17 cellular contexts compared by ENCODE assay signal in genomic region chr10:50393784-50394183, GRCh38.
DNase-seq lines count a peak whose midpoint lies in the region; ATAC-seq, FAIRE-seq and TF ChIP-seq lines count a peak whose summit lies in the region.
"Had no signal": no experiment of that assay in that cellular context is flagged by ENCODE, and none has a peak within 500 bp of the region (broad histone marks: within the 10 kb centered on the region; RNA-seq: fewer than 3 reads in every experiment).

No MANE protein-coding gene starts in this region.

- TF ChIP-seq EP300 in SK-N-SH (IDR thresholded peaks at IDR 0.05; ENCODE audit: borderline replicate concordance in 1 of 2, low read depth in 1 of 2, low read length in 1 of 2) = no peak

- no peaks in the 10 kb centered on the region for H3K27me3 ChIP-seq in SK-N-SH (ENCODE audit: insufficient read depth)
- no peaks in the 10 kb centered on the region for H3K27me3 ChIP-seq in pancreas
- no peaks in the 10 kb centered on the region for H3K27me3 ChIP-seq in Karpas-422 (ENCODE audit: low read length)
- H3K27me3 ChIP-seq: BLaER1, gastrocnemius medialis, transverse colon had no signal

- no peaks in the 10 kb centered on the region for H3K9me3 Mint-ChIP-seq in activated CD8-positive, alpha-beta T cell treated with anti-CD3 and anti-CD28 coated beads for 36 hours

- H3K9ac ChIP-seq in SK-N-SH = no peak overlapping the region
- no peak overlapping the region for H3K9ac ChIP-seq in Karpas-422 (ENCODE audit: low read length)
- H3K9ac ChIP-seq: BLaER1 had no signal

- 37% methylated on average over 2 of the region's 2 CpGs for WGBS in SK-N-SH (ENCODE audit: low lambda C conversion rate)
- WGBS in pancreas, 2 donors = 29 to 50% methylated on average over 2 of the region's 2 CpGs

- no peaks in the 10 kb centered on the region for H3K36me3 Mint-ChIP-seq in activated CD8-positive, alpha-beta T cell treated with anti-CD3 and anti-CD28 coated beads for 36 hours (ENCODE audit: low read depth)

- no peaks in the 10 kb centered on the region for H3K9me2 ChIP-seq in SK-N-SH
- H3K9me2 ChIP-seq in Karpas-422 (replicated peaks; ENCODE audit: insufficient read depth, low read length) = no peaks in the 10 kb centered on the region

- H3K36me3 ChIP-seq in SK-N-SH (replicated peaks in 1 of 2; ENCODE audit: control insufficient read depth in 1 of 2, insufficient read depth in 2 of 2, low read length in 1 of 2) (peaks cover 0 to 3% of the 10 kb centered on the region in 2 experiments), pancreas (no peaks in the 10 kb centered on the region), Karpas-422 (ENCODE audit: insufficient read depth, low read length) (no peaks in the 10 kb centered on the region)
- H3K36me3 ChIP-seq: BLaER1, gastrocnemius medialis, transverse colon had no signal

- no peaks in the 10 kb centered on the region for H3K9me3 ChIP-seq in SK-N-SH
- H3K9me3 ChIP-seq in pancreas = no peaks in the 10 kb centered on the region
- H3K9me3 ChIP-seq in Karpas-422 (ENCODE audit: low read length) = no peaks in the 10 kb centered on the region
- H3K9me3 ChIP-seq: BLaER1, gastrocnemius medialis, transverse colon had no signal

- H3F3A ChIP-seq in SK-N-SH (replicated peaks; ENCODE audit: insufficient read depth) = peaks cover 13% of the 10 kb centered on the region

- POLR2A ChIA-PET in SK-N-SH (lab: Yijun Ruan, JAX) = no interaction called here
- POLR2A ChIA-PET in activated CD8-positive, alpha-beta T cell treated with anti-CD3 and anti-CD28 coated beads for 36 hours (lab: Charles Lee) = no interaction called here

- H3K79me2 ChIP-seq in SK-N-SH (ENCODE audit: insufficient read depth) (peaks cover 51% of the 10 kb centered on the region), Karpas-422 (ENCODE audit: low read length) (no peaks in the 10 kb centered on the region)

- H3K27ac Mint-ChIP-seq in activated CD8-positive, alpha-beta T cell treated with anti-CD3 and anti-CD28 coated beads for 36 hours = no peak overlapping the region

- peak; percentile 62 for DNase-seq in ELR (ENCODE audit: low read depth)
- DNase-seq in SK-N-SH = no peak
- peak; percentile 48 to 66 for DNase-seq in erythroblast (lab: John Stamatoyannopoulos, UW)
- no peak for DNase-seq in pancreas
- no peak for DNase-seq in amniotic stem cell (lab: John Stamatoyannopoulos, UW)
- DNase-seq in activated CD8-positive, alpha-beta T cell treated with anti-CD3 and anti-CD28 coated beads for 36 hours = no peak
- no peak for DNase-seq in Karpas-422
- DNase-seq in HuH-7.5 (ENCODE audit: low spot score) = no peak
- DNase-seq: activated CD4-positive, CD25-positive, alpha-beta regulatory T cell; anterior cingulate cortex; gastrocnemius medialis; NCI-H1092 treated with DMSO at 0.1 percent for 48 hours; NCI-H2227 treated with DMSO at 0.1 percent for 48 hours; transverse colon had no signal

- TF ChIP-seq CTCF in SK-N-SH (IDR thresholded peaks at IDR 0.05) (no peak), pancreas (IDR thresholded peaks at IDR 0.05) (no peak)
- TF ChIP-seq CTCF in activated CD8-positive, alpha-beta T cell treated with anti-CD3 and anti-CD28 coated beads for 36 hours (IDR thresholded peaks at IDR 0.05) = no peak

- no peak overlapping the region for H3K4me3 Mint-ChIP-seq in activated CD8-positive, alpha-beta T cell treated with anti-CD3 and anti-CD28 coated beads for 36 hours

- H3K4me1 ChIP-seq in SK-N-SH (ENCODE audit: control insufficient read depth in 1 of 2, insufficient read depth in 2 of 2, low read depth in 1 of 2, low read length in 1 of 2) = peaks cover 0 to 13% of the 10 kb centered on the region in 2 experiments; a peak in 2 of 4 replicates
- peaks cover 14 to 24% (median 15%) of the 10 kb centered on the region in 3 donors for H3K4me1 ChIP-seq in pancreas
- H3K4me1 ChIP-seq in Karpas-422 (ENCODE audit: low read length) = no peaks in the 10 kb centered on the region

- TF ChIP-seq RAD21 in SK-N-SH (IDR thresholded peaks at IDR 0.05; ENCODE audit: low read length) = no peak

- no peaks in the 10 kb centered on the region for H3K27me3 Mint-ChIP-seq in activated CD8-positive, alpha-beta T cell treated with anti-CD3 and anti-CD28 coated beads for 36 hours

- intact Hi-C loops in pancreas (cut with DNase I) = no loop called here
- intact Hi-C loops in activated CD8-positive, alpha-beta T cell treated with anti-CD3 and anti-CD28 coated beads for 36 hours (cut with micrococcal nuclease) = no loop called here

- TF ChIP-seq POLR2A in erythroblast (IDR thresholded peaks at IDR 0.05; ENCODE audit: low read length) = no peak

- H3K27ac ChIP-seq in SK-N-SH (ENCODE audit: low read depth in 2 of 2, low read length in 1 of 2) (peak overlapping the region in 1 of 2 experiments; percentile 72; a peak in 2 of 4 replicates), pancreas (no peak overlapping the region), Karpas-422 (ENCODE audit: low read length) (no peak overlapping the region)
- H3K27ac ChIP-seq: BLaER1, gastrocnemius medialis, transverse colon had no signal

- H3K4me2 ChIP-seq in SK-N-SH (peak overlapping the region; percentile 45), Karpas-422 (ENCODE audit: low read depth, low read length, poor library complexity, severe bottlenecking) (no peak overlapping the region)
- H3K4me2 ChIP-seq: BLaER1 had no signal

- H3K4me3 ChIP-seq in SK-N-SH (ENCODE audit: low read depth in 2 of 2, low read length in 1 of 2) = no peak overlapping the region
- no peak overlapping the region for H3K4me3 ChIP-seq in pancreas
- no peak overlapping the region for H3K4me3 ChIP-seq in Karpas-422 (ENCODE audit: low read length)
- H3K4me3 ChIP-seq: BLaER1, gastrocnemius medialis, transverse colon had no signal

- no peak for FAIRE-seq in pancreas (lab: Jason Lieb, UNC)
- FAIRE-seq: GM12891, islet of Langerhans had no signal

- H4K20me1 ChIP-seq in SK-N-SH (ENCODE audit: insufficient read depth) (no peaks in the 10 kb centered on the region; the same call in 1 of the 2 replicates), Karpas-422 (ENCODE audit: insufficient read depth, low read depth, low read length) (0 out of 2 replicates have a peak, but pooled peaks cover 3% of the 10 kb centered on the region)
- H4K20me1 ChIP-seq: BLaER1 had no signal

- peaks cover 34% of the 10 kb centered on the region for H3K4me1 Mint-ChIP-seq in activated CD8-positive, alpha-beta T cell treated with anti-CD3 and anti-CD28 coated beads for 36 hours (ENCODE audit: low read depth)

- no peak overlapping the region for H2AFZ ChIP-seq in SK-N-SH (ENCODE audit: low read depth)
- no peak overlapping the region for H2AFZ ChIP-seq in Karpas-422 (ENCODE audit: low read length)

- peak; percentile 44 to 69 (median 62) for ATAC-seq in pancreas
- no peak for ATAC-seq in activated CD8-positive, alpha-beta T cell treated with anti-CD3 and anti-CD28 coated beads for 36 hours
- ATAC-seq: gastrocnemius medialis had no signal

- CTCF ChIA-PET in SK-N-SH (lab: Yijun Ruan, JAX) = no interaction called here
- CTCF ChIA-PET in activated CD8-positive, alpha-beta T cell treated with anti-CD3 and anti-CD28 coated beads for 36 hours (lab: Charles Lee) = no interaction called here

TF ChIP-seq in SK-N-SH, 30 proteins besides CTCF, POLR2A, EP300 and RAD21 (continues in another document):
- TF ChIP-seq FOXM1 (IDR thresholded peaks at IDR 0.05; ENCODE audit: low read depth) (no peak), REST (IDR thresholded peaks at IDR 0.05; ENCODE audit: low read depth, low read length) (no peak), YY1 (IDR thresholded peaks at IDR 0.05; ENCODE audit: low read depth) (no peak), TAF1 (IDR thresholded peaks at IDR 0.05; ENCODE audit: borderline replicate concordance, low read depth, low read length) (no peak), EZH2phosphoT487 (IDR thresholded peaks at IDR 0.05; ENCODE audit: borderline replicate concordance, low read depth) (no peak), TCF12 (IDR thresholded peaks at IDR 0.05) (peak; percentile 32; the same call in 1 of the 2 replicates), SIN3A (IDR thresholded peaks at IDR 0.05; ENCODE audit: borderline replicate concordance, low read depth, low read length) (no peak), POLR2AphosphoS5 (IDR thresholded peaks at IDR 0.05; ENCODE audit: low read depth, low read length) (no peak), MXI1 (IDR thresholded peaks at IDR 0.05; ENCODE audit: low read depth, low read length) (no peak), CHD2 (IDR thresholded peaks at IDR 0.05; ENCODE audit: low read length, partially characterized antibody) (no peak)
- TF ChIP-seq, protein P1, sequence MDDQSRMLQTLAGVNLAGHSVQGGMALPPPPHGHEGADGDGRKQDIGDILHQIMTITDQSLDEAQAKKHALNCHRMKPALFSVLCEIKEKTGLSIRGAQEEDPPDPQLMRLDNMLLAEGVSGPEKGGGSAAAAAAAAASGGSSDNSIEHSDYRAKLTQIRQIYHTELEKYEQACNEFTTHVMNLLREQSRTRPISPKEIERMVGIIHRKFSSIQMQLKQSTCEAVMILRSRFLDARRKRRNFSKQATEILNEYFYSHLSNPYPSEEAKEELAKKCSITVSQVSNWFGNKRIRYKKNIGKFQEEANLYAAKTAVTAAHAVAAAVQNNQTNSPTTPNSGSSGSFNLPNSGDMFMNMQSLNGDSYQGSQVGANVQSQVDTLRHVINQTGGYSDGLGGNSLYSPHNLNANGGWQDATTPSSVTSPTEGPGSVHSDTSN (IDR thresholded peaks at IDR 0.05) = no peak

Comparison
In these comparisons a context has a peak if more than half of its experiments do, and no peak if none do; other contexts are left out.
1. DNase-seq: peak in ELR (single experiment) and erythroblast (2 of 2); none in SK-N-SH (single experiment), pancreas (0 of 6), amniotic stem cell (single experiment), activated CD8-positive, alpha-beta T cell treated with anti-CD3 and anti-CD28 coated beads for 36 hours (single experiment), Karpas-422 (single experiment) and HuH-7.5 (single experiment).